In genomic region chr11:57054782-57055181, GRCh38 we compare ENCODE assay signal across 9 cellular contexts.
"Had no signal": no experiment of that assay in that cellular context is flagged by ENCODE, and none has a peak within 500 bp of the region (broad histone marks: within the 10 kb centered on the region; RNA-seq: fewer than 3 reads in every experiment).

No MANE protein-coding gene starts in this region.

- ATAC-seq: GM23338, K562 had no signal

- H3K4me2 ChIP-seq: GM23338 had no signal

- H2AFZ ChIP-seq: GM23338 had no signal

- FAIRE-seq: H1, H54, HTR-8/SVneo, K562 had no signal

- H3K4me3 ChIP-seq: GM23338, K562 had no signal

- DNase-seq: H9, HCEC 1CT, IMR-90, KG1 had no signal
